11 cellular contexts compared by ENCODE assay signal in the genomic region with DNA sequence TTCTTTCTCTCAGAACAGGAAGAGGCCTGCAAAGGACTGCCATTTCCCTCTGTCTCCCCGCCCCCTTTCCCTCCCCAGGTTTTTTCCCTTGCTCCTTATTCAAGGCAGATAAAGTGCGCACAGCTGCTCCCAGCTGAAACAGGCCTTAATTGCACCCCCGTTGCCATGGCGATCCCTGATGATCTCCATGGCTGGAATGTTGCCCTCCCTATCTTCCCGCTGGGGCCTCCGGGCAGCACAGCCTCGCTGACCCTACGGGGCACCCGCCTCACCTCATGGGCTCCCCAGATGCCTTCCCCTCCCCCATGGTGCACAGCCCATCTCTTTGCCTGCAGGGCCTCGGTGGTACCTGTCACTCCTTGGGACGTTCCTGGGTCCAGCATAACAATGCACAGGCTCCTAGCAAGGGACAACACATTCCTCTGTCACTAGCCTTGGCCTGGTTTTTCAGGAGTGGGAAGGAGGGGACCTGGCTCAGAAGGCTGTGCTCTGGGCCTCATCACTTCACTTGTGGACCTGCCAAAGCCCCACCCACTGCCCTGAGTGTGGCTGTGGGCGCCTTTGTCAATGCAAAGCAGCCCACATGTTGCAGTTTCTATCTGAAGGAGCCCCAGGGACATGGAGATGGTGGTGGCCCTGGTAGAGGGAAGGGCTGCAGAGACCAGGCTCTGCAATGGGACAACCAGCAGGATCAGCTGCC.
DNase-seq lines count a peak whose midpoint lies in the region; ATAC-seq and TF ChIP-seq lines count a peak whose summit lies in the region.
"Had no signal": no experiment of that assay in that cellular context is flagged by ENCODE, and none has a peak within 500 bp of the region (broad histone marks: within the 10 kb centered on the region; RNA-seq: fewer than 3 reads in every experiment).

No MANE protein-coding gene starts in this region.

- peak overlapping the region in 1 of 2 experiments; percentile 15 for H3K4ac ChIP-seq in mesenchymal stem cell (ENCODE audit: low read depth in 1 of 2, low read length in 2 of 2)

- H2BK120ac ChIP-seq in mesenchymal stem cell (ENCODE audit: low read depth, low read length), result no peak overlapping the region

- no peaks in the 10 kb centered on the region for H3K79me1 ChIP-seq in mesenchymal stem cell (replicated peaks; ENCODE audit: low read length, poor library complexity, severe bottlenecking)

- H3K9me2 ChIP-seq in PC-3 (replicated peaks; ENCODE audit: low read length), result no peaks in the 10 kb centered on the region

- H3F3A ChIP-seq in PC-3 (ENCODE audit: low read length, unreplicated experiment), result no peaks in the 10 kb centered on the region

- H2BK5ac ChIP-seq in mesenchymal stem cell (ENCODE audit: low read depth, low read length, poor library complexity, severe bottlenecking), result no peak overlapping the region

- H3K79me2 ChIP-seq in PC-3 (ENCODE audit: low read length), result no peaks in the 10 kb centered on the region

- H2AFZ ChIP-seq in mesenchymal stem cell (ENCODE audit: low read depth, low read length) (peak overlapping the region; percentile 32), PC-3 (ENCODE audit: low read length) (no peak overlapping the region)

- H3K9ac ChIP-seq in mesenchymal stem cell (ENCODE audit: low read length), result no peak overlapping the region
- no peak overlapping the region for H3K9ac ChIP-seq in PC-3 (ENCODE audit: low read length)

- peak; percentile 13 to 56 for DNase-seq in Caco-2
- peak; percentile 77 for DNase-seq in NCI-H1092 treated with DMSO at 0.1 percent for 48 hours (lab: John Stamatoyannopoulos, UW)
- DNase-seq in adrenal gland, result peak in 6 of 7 donors; percentile 8 to 84 (median 28)
- DNase-seq in mesenchymal stem cell, result peak; percentile 66
- DNase-seq in NCI-H187 treated with DMSO at 0.1 percent for 48 hours (lab: John Stamatoyannopoulos, UW), result no peak
- no peak for DNase-seq in PC-3
- DNase-seq in GM13976 (ENCODE audit: low spot score), result no peak
- no peak for DNase-seq in tibial artery
- DNase-seq: stimulated activated naive B cell treated with anti-CD40 and anti-IgM and Interleukin-4, amounts not matched to agents 10 μg/mL and 1 μg/mL and 100 μg/mL, for 72 hours; SW 1271 had no signal

- H3K4me2 ChIP-seq in mesenchymal stem cell (ENCODE audit: low read length, poor library complexity, severe bottlenecking) (no peak overlapping the region), PC-3 (ENCODE audit: low read length) (no peak overlapping the region)

- H3K18ac ChIP-seq in mesenchymal stem cell (ENCODE audit: low read depth in 1 of 2, low read length in 2 of 2), result peak overlapping the region in 1 of 2 experiments; percentile 40

- intact Hi-C loops in Caco-2 (cut with micrococcal nuclease; ENCODE audit: unreplicated experiment), result no loop called here
- intact Hi-C loops in adrenal gland (cut with DNase I), result no loop called here
- intact Hi-C loops in PC-3 (cut with micrococcal nuclease), result no loop called here
- intact Hi-C loops in tibial artery (cut with DNase I; ENCODE audit: low total_unique reads), result no loop called here

- H3K4me3 Mint-ChIP-seq in Caco-2 (ENCODE audit: unreplicated experiment), result no peak overlapping the region
- H3K4me3 Mint-ChIP-seq: stimulated activated naive B cell treated with anti-CD40 and anti-IgM and Interleukin-4, amounts not matched to agents 10 μg/mL and 1 μg/mL and 100 μg/mL, for 72 hours had no signal

- H3K4me1 ChIP-seq in Caco-2, result no peaks in the 10 kb centered on the region
- H3K4me1 ChIP-seq in adrenal gland (replicated peaks in 1 of 2), result peaks cover 0 to 12% of the 10 kb centered on the region in 2 donors
- H3K4me1 ChIP-seq in mesenchymal stem cell (ENCODE audit: control insufficient read depth, insufficient read depth, low read depth, low read length), result peaks cover 4% of the 10 kb centered on the region
- H3K4me1 ChIP-seq in PC-3 (ENCODE audit: insufficient read depth, low read length), result no peaks in the 10 kb centered on the region
- H3K4me1 ChIP-seq in tibial artery, result peaks cover 0 to 20% (median 14%) of the 10 kb centered on the region in 4 donors

- no peaks in the 10 kb centered on the region for H4K20me1 ChIP-seq in PC-3 (ENCODE audit: low read length)

- POLR2A ChIA-PET in Caco-2 (lab: Charles Lee) (no interaction called here), PC-3 (lab: Charles Lee; ENCODE audit: unreplicated experiment) (no interaction called here)

- H3K4me1 Mint-ChIP-seq in Caco-2 (ENCODE audit: low read depth, unreplicated experiment), result peaks cover 5% of the 10 kb centered on the region
- H3K4me1 Mint-ChIP-seq: stimulated activated naive B cell treated with anti-CD40 and anti-IgM and Interleukin-4, amounts not matched to agents 10 μg/mL and 1 μg/mL and 100 μg/mL, for 72 hours had no signal

- BruUV-seq in Caco-2 (replicated peaks; lab: Mats Ljungman, UMichigan), result no TSS peak
- no TSS peak for BruUV-seq in PC-3 (replicated peaks; lab: Mats Ljungman, UMichigan)

- in situ Hi-C loops in GM13976 (cut with MboI; ENCODE audit: low sequenced_read_pairs, unreplicated experiment), result no loop called here

- H4K8ac ChIP-seq in mesenchymal stem cell (ENCODE audit: low read length), result peak overlapping the region; percentile 10

- H3K27me3 Mint-ChIP-seq in Caco-2 (ENCODE audit: insufficient read depth, unreplicated experiment), result no peaks in the 10 kb centered on the region

- WGBS in adrenal gland, 4 donors, result 56 to 74% (median 57%) methylated on average over 9 to 12 of the region's 12 CpGs
- 15% methylated on average over 12 of the region's 12 CpGs for WGBS in mesenchymal stem cell

- H3K14ac ChIP-seq in mesenchymal stem cell (ENCODE audit: low read length in 2 of 2), result peak overlapping the region in 1 of 2 experiments; percentile 74

- TF ChIP-seq CTCF in Caco-2 (IDR thresholded peaks at IDR 0.05; ENCODE audit: insufficient read depth in 1 of 2, low read depth in 1 of 2, low read length in 1 of 2, severe bottlenecking in 1 of 2, unreplicated experiment in 1 of 2), result no peak
- no peak for TF ChIP-seq CTCF in adrenal gland (IDR thresholded peaks at IDR 0.05)
- no peak for TF ChIP-seq CTCF in PC-3 (conservative IDR thresholded peaks at IDR 0.05; ENCODE audit: low read depth, low read length)
- no peak for TF ChIP-seq CTCF in GM13976 (IDR thresholded peaks at IDR 0.05; ENCODE audit: borderline replicate concordance, control extremely low read depth, extremely low read depth, insufficient read depth, missing control alignments)
- TF ChIP-seq CTCF in tibial artery (IDR thresholded peaks at IDR 0.05), result no peak

- H3K9me3 ChIP-seq in Caco-2 (no peaks in the 10 kb centered on the region), adrenal gland (replicated peaks in 1 of 3) (no peaks in the 10 kb centered on the region), mesenchymal stem cell (ENCODE audit: control insufficient read depth, low read length) (no peaks in the 10 kb centered on the region), PC-3 (ENCODE audit: low read length) (no peaks in the 10 kb centered on the region), tibial artery (no peaks in the 10 kb centered on the region)
- H3K9me3 ChIP-seq: esophagus muscularis mucosa had no signal

- no peaks in the 10 kb centered on the region for H3K36me3 ChIP-seq in Caco-2 (ENCODE audit: control insufficient read depth, insufficient read depth, low read length)
- no peaks in the 10 kb centered on the region for H3K36me3 ChIP-seq in adrenal gland (replicated peaks in 1 of 2)
- no peaks in the 10 kb centered on the region for H3K36me3 ChIP-seq in mesenchymal stem cell (ENCODE audit: control insufficient read depth in 1 of 2, insufficient read depth in 2 of 2, low read depth in 1 of 2, low read length in 2 of 2)
- no peaks in the 10 kb centered on the region for H3K36me3 ChIP-seq in PC-3 (ENCODE audit: low read depth, low read length)
- H3K36me3 ChIP-seq in tibial artery, result no peaks in the 10 kb centered on the region
- H3K36me3 ChIP-seq: esophagus muscularis mucosa had no signal

- H3K4me3 ChIP-seq in Caco-2 (ENCODE audit: low read depth, low read length), result no peak overlapping the region
- no peak overlapping the region for H3K4me3 ChIP-seq in adrenal gland
- H3K4me3 ChIP-seq in mesenchymal stem cell (ENCODE audit: insufficient read depth in 1 of 2, low read depth in 1 of 2, low read length in 2 of 2), result no peak overlapping the region
- H3K4me3 ChIP-seq in PC-3 (ENCODE audit: low read length), result no peak overlapping the region
- H3K4me3 ChIP-seq in tibial artery, result no peak overlapping the region
- H3K4me3 ChIP-seq: esophagus muscularis mucosa had no signal

- H3K27ac ChIP-seq in adrenal gland (peak overlapping the region in 2 of 5 donors; percentile 16 to 56), mesenchymal stem cell (ENCODE audit: low read length, poor library complexity, severe bottlenecking) (no peak overlapping the region), PC-3 (ENCODE audit: low read length) (no peak overlapping the region), tibial artery (no peak overlapping the region)
- H3K27ac ChIP-seq: esophagus muscularis mucosa had no signal

- no peaks in the 10 kb centered on the region for H3K36me3 Mint-ChIP-seq in Caco-2 (ENCODE audit: insufficient read depth, unreplicated experiment)
- H3K36me3 Mint-ChIP-seq: stimulated activated naive B cell treated with anti-CD40 and anti-IgM and Interleukin-4, amounts not matched to agents 10 μg/mL and 1 μg/mL and 100 μg/mL, for 72 hours had no signal

- CTCF ChIA-PET in Caco-2 (lab: Charles Lee) (no interaction called here), PC-3 (lab: Charles Lee) (no interaction called here)

- H2BK15ac ChIP-seq in mesenchymal stem cell (ENCODE audit: low read depth, poor library complexity, severe bottlenecking), result no peak overlapping the region

- TF ChIP-seq POLR2A in adrenal gland (IDR thresholded peaks at IDR 0.05), result no peak

- ATAC-seq in PC-3, result no peak
- ATAC-seq: stimulated activated naive B cell treated with anti-CD40 and anti-IgM and Interleukin-4, amounts not matched to agents 10 μg/mL and 1 μg/mL and 100 μg/mL, for 72 hours had no signal

- H3K9me3 Mint-ChIP-seq in Caco-2 (ENCODE audit: unreplicated experiment), result no peaks in the 10 kb centered on the region

- no peak overlapping the region for H2AK5ac ChIP-seq in mesenchymal stem cell (ENCODE audit: low read length, severe bottlenecking)

- H3K27ac Mint-ChIP-seq in Caco-2 (ENCODE audit: unreplicated experiment), result peak overlapping the region; percentile 61

- peak overlapping the region in 1 of 2 experiments; percentile 19 for H3K23ac ChIP-seq in mesenchymal stem cell (ENCODE audit: low read length in 2 of 2)

- H4K91ac ChIP-seq in mesenchymal stem cell (ENCODE audit: low read length), result peak overlapping the region; percentile 53

- H3K27me3 ChIP-seq in Caco-2 (replicated peaks; ENCODE audit: control insufficient read depth, insufficient read depth, low read length) (no peaks in the 10 kb centered on the region), adrenal gland (no peaks in the 10 kb centered on the region), mesenchymal stem cell (ENCODE audit: control insufficient read depth in 1 of 2, insufficient read depth in 1 of 2, low read length in 2 of 2) (peaks cover 46 to 75% of the 10 kb centered on the region in 2 experiments), PC-3 (ENCODE audit: low read length) (no peaks in the 10 kb centered on the region), tibial artery (peaks cover 0 to 18% of the 10 kb centered on the region in 2 donors)

- H2BK12ac ChIP-seq in mesenchymal stem cell (ENCODE audit: low read length in 2 of 2), result peak overlapping the region in 1 of 2 experiments; percentile 28

Comparison
In these comparisons a context has a peak if more than half of its experiments do, and no peak if none do; other contexts are left out.
1. DNase-seq: peak in Caco-2 (2 of 2), NCI-H1092 treated with DMSO at 0.1 percent for 48 hours (single experiment), adrenal gland (6 of 7) and mesenchymal stem cell (single experiment); none in NCI-H187 treated with DMSO at 0.1 percent for 48 hours (single experiment), PC-3 (single experiment), GM13976 (single experiment) and tibial artery (0 of 2).